ENCODE assay signal across 8 cellular contexts in genomic region chr12:124863409-124864325, GRCh38. TPM values are rescaled to one million over a fixed set of nuclear protein-coding genes. Genes with fewer than 3 reads are reported as not detected.
DNase-seq lines count a peak whose midpoint lies in the region; ATAC-seq and TF ChIP-seq lines count a peak whose summit lies in the region.

SCARB1 (minus strand) TSS chr12:124863864; CDS start chr12:124863720, 144 bp downstream.

- ATAC-seq in GM19023 (IDR thresholded peaks at IDR 0.05; ENCODE audit: unreplicated experiment): peak; percentile 77
- peak; percentile 73 for ATAC-seq in HG03175 (IDR thresholded peaks at IDR 0.05; ENCODE audit: unreplicated experiment)
- peak; percentile 86 for ATAC-seq in left lobe of liver

- H3K4me3 ChIP-seq in coronary artery: peak within 1 kb of the TSS; percentile 76

- DNase-seq in AG09319 (ENCODE audit: extremely low read depth, low read depth) (peak; percentile 39), NCI-H460 (ENCODE audit: extremely low read depth, low read depth) (peak; percentile 78), coronary artery (ENCODE audit: low spot score) (peak; percentile 86), left lobe of liver (ENCODE audit: low spot score) (peak; percentile 93)
- DNase-seq in activated CD4-positive, alpha-beta T cell treated with anti-CD3 and anti-CD28 coated beads for 48 hours: peak; percentile 81
- peak; percentile 71 for DNase-seq in stimulated activated CD4-positive, alpha-beta T cell treated with anti-CD3 and anti-CD28 coated beads, Interleukin-2, amount 100 ng/mL, for 4 hours (ENCODE audit: low read depth)

- H3K27ac ChIP-seq in coronary artery: peak within 1 kb of the TSS; percentile 15 to 41

- TF ChIP-seq CTCF in AG09319 (IDR thresholded peaks at IDR 0.05; ENCODE audit: low read depth, low read length) (no peak), coronary artery (IDR thresholded peaks at IDR 0.05) (no peak)

RNA-seq across cellular contexts. Expression of gene SCARB1, which starts in this region (rescaled TPM):
- total RNA-seq in NCI-H460 (2014; rRNA removed; shearing (Covaris generic)): 103 and 115 TPM in 2 replicates
- polyA plus RNA-seq in NCI-H460 (2014; cell fraction: nucleus; rRNA removed): 436 and 554 TPM in 2 replicates
- 170 TPM for total RNA-seq in left lobe of liver

Comparison
In these comparisons a context has a peak if more than half of its experiments do, and no peak if none do; other contexts are left out.
1. Peak in every context shown above with its lines: DNase-seq, ATAC-seq, H3K4me3 ChIP-seq and H3K27ac ChIP-seq.
2. DNase-seq: peak in every context shown above with its lines; median percentile 93 in left lobe of liver; 86 in coronary artery; 81 in activated CD4-positive, alpha-beta T cell treated with anti-CD3 and anti-CD28 coated beads for 48 hours; 78 in NCI-H460; 71 in stimulated activated CD4-positive, alpha-beta T cell treated with anti-CD3 and anti-CD28 coated beads, Interleukin-2, amount 100 ng/mL, for 4 hours; 39 in AG09319.